1 cellular context compared by ENCODE assay signal in the genomic region with DNA sequence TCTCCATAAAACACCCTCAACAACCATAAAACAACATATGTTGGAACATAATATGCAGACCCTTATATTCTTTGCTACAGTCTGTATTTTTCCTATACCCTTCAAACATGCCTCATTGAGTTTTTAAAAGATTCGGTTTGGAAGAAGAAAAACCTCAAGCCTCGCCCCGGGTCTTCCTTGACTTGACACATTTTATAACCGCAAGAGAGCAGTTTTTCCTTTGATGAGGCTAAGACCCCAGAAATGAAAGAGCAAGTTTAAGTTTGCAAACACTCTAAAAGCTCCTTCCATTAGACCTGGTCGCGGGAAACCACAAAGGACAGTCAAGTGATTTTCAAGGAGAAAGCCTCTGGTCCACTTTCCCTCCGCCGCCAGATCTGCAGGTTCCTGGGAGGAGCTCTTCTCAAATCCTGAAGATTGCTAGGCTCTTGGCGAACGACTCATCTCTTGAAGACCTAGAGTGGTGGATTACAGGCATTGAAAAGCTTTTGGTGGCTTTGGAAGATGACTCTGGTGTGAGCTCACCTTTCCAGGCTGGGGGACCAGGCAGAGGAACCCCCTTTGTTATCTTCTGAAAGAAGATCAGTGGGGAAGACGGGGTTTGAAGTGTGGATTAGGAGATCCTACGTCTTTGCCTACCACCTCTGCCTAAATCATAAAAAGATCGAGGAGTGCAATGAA.
TF ChIP-seq lines count a peak whose summit lies in the region.

A gene with protein sequence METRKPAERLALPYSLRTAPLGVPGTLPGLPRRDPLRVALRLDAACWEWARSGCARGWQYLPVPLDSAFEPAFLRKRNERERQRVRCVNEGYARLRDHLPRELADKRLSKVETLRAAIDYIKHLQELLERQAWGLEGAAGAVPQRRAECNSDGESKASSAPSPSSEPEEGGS (plus strand): TSS at position 356 of the 681 bp plus-strand sequence. CDS start 515 bp downstream, outside the sequence.

TF ChIP-seq in WTC11, 78 proteins besides CTCF, POLR2A, EP300 and RAD21 (continued from another document):
- no peak for TF ChIP-seq SMAD3 (CRISPR knock-in tag; IDR thresholded peaks at IDR 0.05; ENCODE audit: borderline replicate concordance)
TF ChIP-seq in WTC11: peak in this region for 0.
